In genomic region chr6:147820520-147820919, GRCh38 we compare ENCODE assay signal across 15 cellular contexts.
DNase-seq lines count a peak whose midpoint lies in the region; ATAC-seq and TF ChIP-seq lines count a peak whose summit lies in the region.
"Had no signal": no experiment of that assay in that cellular context is flagged by ENCODE, and none has a peak within 500 bp of the region (broad histone marks: within the 10 kb centered on the region; RNA-seq: fewer than 3 reads in every experiment).

No MANE protein-coding gene starts in this region.

- no peaks in the 10 kb centered on the region for H3K27me3 ChIP-seq in endodermal cell (ENCODE audit: control insufficient read depth, insufficient read depth, low read length, poor library complexity, severe bottlenecking)
- H3K27me3 ChIP-seq: BE2C had no signal

- H3K4me3 ChIP-seq in endodermal cell (ENCODE audit: low read length): no peak overlapping the region
- H3K4me3 ChIP-seq: A549, HAP-1 had no signal

- H3K36me3 Mint-ChIP-seq in endodermal cell (ENCODE audit: low read depth) (no peaks in the 10 kb centered on the region), MCF 10A (ENCODE audit: insufficient read depth, unreplicated experiment) (no peaks in the 10 kb centered on the region)
- H3K36me3 Mint-ChIP-seq: CD4-positive, alpha-beta memory T cell had no signal

- no peaks in the 10 kb centered on the region for H3K9me3 ChIP-seq in endodermal cell (ENCODE audit: control insufficient read depth, low read length)
- H3K9me3 ChIP-seq: A549, BE2C, Caco-2, HAP-1 had no signal

- H3K4me3 Mint-ChIP-seq in endodermal cell (no peak overlapping the region), MCF 10A (ENCODE audit: unreplicated experiment) (no peak overlapping the region)
- H3K4me3 Mint-ChIP-seq: CD4-positive, alpha-beta memory T cell had no signal

- H3K27me3 Mint-ChIP-seq in endodermal cell (ENCODE audit: insufficient read depth) (no peaks in the 10 kb centered on the region), MCF 10A (ENCODE audit: insufficient read depth, unreplicated experiment) (no peaks in the 10 kb centered on the region)
- H3K27me3 Mint-ChIP-seq: CD4-positive, alpha-beta memory T cell had no signal

- TF ChIP-seq CTCF in endodermal cell (conservative IDR thresholded peaks at IDR 0.05) (no peak), MCF 10A (IDR thresholded peaks at IDR 0.05; ENCODE audit: unreplicated experiment) (no peak)

- DNase-seq in NCI-H146 treated with DMSO at 0.1 percent for 48 hours (lab: John Stamatoyannopoulos, UW; ENCODE audit: unreplicated experiment): peak; percentile 99
- peak; percentile 89 for DNase-seq in NCI-H69 (lab: John Stamatoyannopoulos, UW)
- no peak for DNase-seq in endodermal cell
- peak; percentile 27 for DNase-seq in retina
- no peak for DNase-seq in T1000 (lab: John Stamatoyannopoulos, UW)
- no peak for DNase-seq in MCF 10A (ENCODE audit: unreplicated experiment)
- DNase-seq: BE2C; Caco-2; CD4-positive, alpha-beta memory T cell; DND-41; GDM1 had no signal

- ATAC-seq in HG02938 (IDR thresholded peaks at IDR 0.05; ENCODE audit: unreplicated experiment): no peak
- ATAC-seq: A549 had no signal

- H3K9me3 Mint-ChIP-seq in endodermal cell: peaks cover 3% of the 10 kb centered on the region
- H3K9me3 Mint-ChIP-seq in MCF 10A (ENCODE audit: unreplicated experiment): no peaks in the 10 kb centered on the region
- H3K9me3 Mint-ChIP-seq: CD4-positive, alpha-beta memory T cell had no signal

- no TSS peak for BruUV-seq in MCF 10A (replicated peaks; lab: Mats Ljungman, UMichigan)

- POLR2A ChIA-PET in MCF 10A (lab: Yijun Ruan, JAX): no interaction called here

- peak overlapping the region; percentile 2 for H3K27ac ChIP-seq in endodermal cell (ENCODE audit: low read depth, low read length)
- H3K27ac ChIP-seq: A549, C4-2B had no signal

- H3K4me1 ChIP-seq in endodermal cell (ENCODE audit: control insufficient read depth, insufficient read depth, low read length): no peaks in the 10 kb centered on the region
- H3K4me1 ChIP-seq: A549, BE2C, Caco-2, HAP-1 had no signal

- 55 to 84% methylated on average over 4 to 6 of the region's 6 CpGs for WGBS in endodermal cell (ENCODE audit: insufficient coverage in 1 of 2, insufficient read length in 1 of 2), 2 experiments

- intact Hi-C loops in MCF 10A (cut with micrococcal nuclease): no loop called here

- H3K4me1 Mint-ChIP-seq in endodermal cell (no peaks in the 10 kb centered on the region), MCF 10A (ENCODE audit: insufficient read depth, unreplicated experiment) (peaks cover 4% of the 10 kb centered on the region)
- H3K4me1 Mint-ChIP-seq: CD4-positive, alpha-beta memory T cell had no signal

- H3K9ac ChIP-seq in endodermal cell (ENCODE audit: extremely low read depth, low read length, poor library complexity, severe bottlenecking): no peak overlapping the region

- H3K27ac Mint-ChIP-seq in endodermal cell (no peak overlapping the region), MCF 10A (ENCODE audit: low read depth, unreplicated experiment) (no peak overlapping the region)
- H3K27ac Mint-ChIP-seq: CD4-positive, alpha-beta memory T cell had no signal

- H3K36me3 ChIP-seq in endodermal cell (ENCODE audit: control insufficient read depth, insufficient read depth, low read length): no peaks in the 10 kb centered on the region
- H3K36me3 ChIP-seq: BE2C, HAP-1 had no signal

- CTCF ChIA-PET in MCF 10A (lab: Yijun Ruan, JAX): no interaction called here

Comparison
In these comparisons a context has a peak if more than half of its experiments do, and no peak if none do; other contexts are left out.
1. DNase-seq: peak in NCI-H146 treated with DMSO at 0.1 percent for 48 hours (single experiment), NCI-H69 (single experiment) and retina (single experiment); none in endodermal cell (single experiment), T1000 (single experiment) and MCF 10A (single experiment).